Comparison of ENCODE assay signal across 8 cellular contexts in the genomic region with DNA sequence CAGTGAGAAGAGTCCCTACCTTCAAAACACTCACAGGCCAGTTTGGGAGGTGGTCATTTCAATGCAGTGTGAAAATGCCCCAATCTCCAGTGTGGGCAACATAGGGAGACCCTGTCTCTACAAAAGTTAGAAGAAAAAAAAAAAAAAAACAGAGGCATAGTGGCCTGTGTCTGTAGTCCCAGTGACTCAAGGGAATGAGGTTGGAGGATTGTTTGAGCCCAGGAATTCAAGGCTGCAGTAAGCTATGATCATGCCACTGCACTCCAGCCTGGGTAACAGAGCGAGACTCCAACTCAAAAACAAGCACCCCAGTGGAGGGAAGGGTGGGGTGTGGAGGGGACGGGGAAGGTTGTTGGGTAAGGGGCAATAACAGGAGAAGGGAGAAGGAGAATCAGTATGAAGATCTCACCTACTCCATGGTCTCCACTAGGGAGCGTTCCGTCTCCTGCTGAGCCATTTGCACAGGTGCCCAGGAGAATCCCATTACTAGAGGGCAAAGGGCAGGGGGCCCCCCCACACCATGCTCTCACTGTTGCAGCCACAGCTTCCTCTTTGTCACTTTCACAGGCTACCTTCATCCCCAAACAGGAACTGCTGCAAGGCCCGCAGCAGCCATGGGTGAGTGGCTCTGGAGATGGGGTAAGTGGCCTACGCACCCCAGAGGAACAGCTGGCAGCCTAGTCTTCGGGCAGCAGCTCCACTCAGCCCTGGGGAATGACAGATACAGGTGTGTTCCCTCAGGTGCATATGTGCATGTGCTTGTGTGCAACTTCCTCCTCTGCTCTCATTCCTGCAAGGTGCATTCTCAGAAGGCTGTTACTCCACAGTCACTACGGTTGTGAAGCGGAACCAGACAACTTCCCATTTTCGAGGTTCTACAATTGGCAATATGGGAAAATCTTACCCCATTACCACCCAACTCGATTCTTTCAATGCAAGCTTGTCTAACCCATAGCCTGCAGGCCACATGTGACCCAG.
DNase-seq lines count a peak whose midpoint lies in the region; ATAC-seq and TF ChIP-seq lines count a peak whose summit lies in the region.

No MANE protein-coding gene starts in this region.

- H3K4me1 ChIP-seq in skeletal muscle satellite cell (ENCODE audit: control insufficient read depth, insufficient read depth, low read length), result peaks cover 9% of the 10 kb centered on the region

- H3K27me3 ChIP-seq in skeletal muscle satellite cell (ENCODE audit: control insufficient read depth, insufficient read depth, low read length), result no peaks in the 10 kb centered on the region

- no peaks in the 10 kb centered on the region for H3K9me3 Mint-ChIP-seq in T-cell

- no peaks in the 10 kb centered on the region for H3K36me3 ChIP-seq in skeletal muscle satellite cell (ENCODE audit: insufficient read depth, low read length)

- no peaks in the 10 kb centered on the region for H3K36me3 Mint-ChIP-seq in T-cell

- H3K4me3 ChIP-seq in skeletal muscle satellite cell (ENCODE audit: low read length), result no peak overlapping the region

- H3K9ac ChIP-seq in skeletal muscle satellite cell (ENCODE audit: low read depth, low read length), result peak overlapping the region; percentile 47

- ATAC-seq in GM19043 (IDR thresholded peaks at IDR 0.05; ENCODE audit: low read depth, unreplicated experiment) (peak; percentile 92), HG03108 (IDR thresholded peaks at IDR 0.05; ENCODE audit: unreplicated experiment) (peak; percentile 97), T-cell (replicated peaks in 1 of 4) (peak; percentile 90 to 98 (median 96))

- H3K9me3 ChIP-seq in skeletal muscle satellite cell (replicated peaks; ENCODE audit: low read length), result peaks cover 4% of the 10 kb centered on the region

- CTCF ChIA-PET in T-cell (lab: Charles Lee) (interaction anchor here (0.9 to 1.2 kb wide), 5 partner anchors 13 to 441 kb away, joined by 3 to 4 read pairs (median 3); no protein-coding TSS in a partner anchor), HEK293T (lab: Yijun Ruan, JAX) (interaction anchor here (1.1 kb wide), 1 partner anchor 17 kb away, joined by 3 read pairs; no protein-coding TSS in a partner anchor)

- POLR2A ChIA-PET in T-cell (lab: Charles Lee) (interaction anchor here (0.6 to 0.7 kb wide), 2 partner anchors 30 to 46 kb away, joined by 3 to 4 read pairs; no protein-coding TSS in a partner anchor), HEK293T (lab: Yijun Ruan, JAX) (interaction anchor here (1.2 kb wide), 1 partner anchor 17 kb away, joined by 3 read pairs; no protein-coding TSS in a partner anchor)

- H3K27me3 Mint-ChIP-seq in T-cell, result no peaks in the 10 kb centered on the region

- DNase-seq in Ammon's horn (ENCODE audit: low spot score) (peak; percentile 57), T-cell (peak; percentile 23 to 68 (median 40)), astrocyte of the hippocampus (ENCODE audit: low read depth, low spot score) (peak; percentile 29), HEK293T (ENCODE audit: extremely low spot score) (no peak), DMS153 treated with DMSO at 0.1 percent for 48 hours (lab: John Stamatoyannopoulos, UW; ENCODE audit: unreplicated experiment) (no peak)

- peak overlapping the region; percentile 1 to 66 (median 25) for H3K4me3 Mint-ChIP-seq in T-cell

- no peak overlapping the region for H3K4me2 ChIP-seq in skeletal muscle satellite cell (ENCODE audit: low read length)

- H3K4me1 Mint-ChIP-seq in T-cell, result peaks cover 34 to 40% (median 38%) of the 10 kb centered on the region in 3 donors

- H3K27ac Mint-ChIP-seq in T-cell, result peak overlapping the region; percentile 78 to 87

TF ChIP-seq in HEK293T, 16 proteins besides CTCF, POLR2A, EP300 and RAD21:
- TF ChIP-seq FOXK2 (IDR thresholded peaks at IDR 0.05) (no peak), FOXA1 (IDR thresholded peaks at IDR 0.05) (no peak), SUZ12 (IDR thresholded peaks at IDR 0.05) (no peak), HDGF (IDR thresholded peaks at IDR 0.05; ENCODE audit: borderline replicate concordance) (no peak), L3MBTL2 (conservative IDR thresholded peaks at IDR 0.05) (no peak), BHLHE40 (IDR thresholded peaks at IDR 0.05; ENCODE audit: borderline replicate concordance) (no peak), NFRKB (IDR thresholded peaks at IDR 0.05) (no peak), CTBP1 (IDR thresholded peaks at IDR 0.05; ENCODE audit: borderline replicate concordance) (no peak), TARDBP (IDR thresholded peaks at IDR 0.05) (no peak)

Comparison
In these comparisons a context has a peak if more than half of its experiments do, and no peak if none do; other contexts are left out.
1. DNase-seq: peak in Ammon's horn (single experiment), T-cell (34 of 34) and astrocyte of the hippocampus (single experiment); none in HEK293T (single experiment) and DMS153 treated with DMSO at 0.1 percent for 48 hours (single experiment).
2. Peak in every context shown above with its lines, with median percentiles within 50 percentile points of each other: ATAC-seq.